ENCODE assay signal across 1 cellular context in the genomic region with DNA sequence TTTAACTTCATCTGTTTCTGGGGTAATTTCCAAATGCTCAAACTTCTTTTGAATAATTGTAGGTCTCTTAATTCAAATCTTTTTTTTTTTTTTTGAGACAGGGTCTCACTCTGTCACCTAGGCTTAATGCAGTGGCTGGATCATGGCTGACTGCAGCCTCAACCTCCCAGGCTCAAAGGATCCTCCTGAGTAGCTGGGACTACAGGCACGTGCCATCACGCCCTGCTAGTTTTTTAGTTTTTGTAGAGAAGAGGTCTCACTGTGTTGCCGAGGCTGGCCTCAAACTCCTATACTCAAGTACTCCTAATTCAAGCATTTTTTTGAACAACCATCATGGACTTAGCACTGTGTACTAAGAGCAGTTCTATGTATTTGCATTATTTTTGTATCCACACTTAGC.
TF ChIP-seq lines count a peak whose summit lies in the region.

No MANE protein-coding gene starts in this region.

TF ChIP-seq in HEK293, 187 proteins besides CTCF, POLR2A, EP300 and RAD21 (continued from another document):
- TF ChIP-seq PRDM10 (tag by site-specific recombination; IDR thresholded peaks at IDR 0.05) (peak; percentile 18; the same call in 1 of the 2 replicates), ZNF423 (tag by site-specific recombination; IDR thresholded peaks at IDR 0.05) (no peak)
